11 cellular contexts compared by ENCODE assay signal in genomic region chr16:66936889-66937554, GRCh38. TPM values are rescaled to one million over a fixed set of nuclear protein-coding genes. Genes with fewer than 3 reads are reported as not detected.
DNase-seq lines count a peak whose midpoint lies in the region; ATAC-seq, FAIRE-seq and TF ChIP-seq lines count a peak whose summit lies in the region.
"Had no signal": no experiment of that assay in that cellular context is flagged by ENCODE, and none has a peak within 500 bp of the region (broad histone marks: within the 10 kb centered on the region; RNA-seq: fewer than 3 reads in every experiment).

No MANE protein-coding gene starts in this region.

- no peak overlapping the region for H3K56ac ChIP-seq in H9 (ENCODE audit: insufficient read length, low read depth, low read length)

- H3K14ac ChIP-seq in H9 (ENCODE audit: insufficient read depth, low read length), result no peak overlapping the region

- no peak overlapping the region for H4K91ac ChIP-seq in H9 (ENCODE audit: insufficient read length, low read depth, low read length)

- H3K79me1 ChIP-seq in H9 (ENCODE audit: insufficient read depth, low read depth, low read length, poor library complexity, severe bottlenecking), result no peaks in the 10 kb centered on the region

- WGBS in heart left ventricle, 4 donors, result 78 to 97% (median 95%) methylated on average over 4 of the region's 4 CpGs
- no CpG with 5 or more reads among the region's 4 CpGs for WGBS in H9 (ENCODE audit: extremely low coverage, insufficient read length, low lambda C conversion rate)

- intact Hi-C loops in heart left ventricle (cut with DNase I), result loop anchor here in 1 of 10 donors (5.0 kb wide), 1 partner anchor 40 kb away; no protein-coding TSS in a partner anchor
- intact Hi-C loops in left ventricle myocardium superior (cut with micrococcal nuclease), result no loop called here
- intact Hi-C loops in activated B cell treated with CpG ODN at 0.5 μM for 24 hours (cut with micrococcal nuclease), result no loop called here
- intact Hi-C loops in kidney (cut with DNase I), result no loop called here

- H2BK12ac ChIP-seq in H9 (ENCODE audit: insufficient read length, low read depth, low read length), result no peak overlapping the region

- H3K9me3 Mint-ChIP-seq in activated B cell treated with CpG ODN at 0.5 μM for 24 hours (no peaks in the 10 kb centered on the region), H9 (no peaks in the 10 kb centered on the region)
- H3K9me3 Mint-ChIP-seq in stimulated activated naive CD8-positive, alpha-beta T cell treated with anti-CD3 and anti-CD28 coated beads, Interleukin-15, amount 100 ng/mL, for 72 hours, result no peaks in the 10 kb centered on the region

- H3K18ac ChIP-seq in H9 (ENCODE audit: insufficient read length, low read depth, low read length), result no peak overlapping the region

- no peaks in the 10 kb centered on the region for H3K79me2 ChIP-seq in H9 (ENCODE audit: insufficient read depth, low read length)

- H2AK5ac ChIP-seq in H9 (ENCODE audit: insufficient read length, low read length), result no peak overlapping the region

- H3K36me3 ChIP-seq in heart left ventricle (peaks cover 0 to 55% (median 46%) of the 10 kb centered on the region in 9 donors), kidney (ENCODE audit: control insufficient read depth in 1 of 2, insufficient read depth in 2 of 2, low read length in 2 of 2) (peaks cover 27 to 44% of the 10 kb centered on the region in 2 donors)

- H4K5ac ChIP-seq in H9 (ENCODE audit: insufficient read length, low read depth, low read length), result no peak overlapping the region

- TF ChIP-seq POLR2A in heart left ventricle (IDR thresholded peaks at IDR 0.05), result no peak

- no peak overlapping the region for H2AFZ ChIP-seq in H9 (ENCODE audit: low read length)

- TF ChIP-seq CTCF in heart left ventricle (IDR thresholded peaks at IDR 0.05) (no peak), activated B cell treated with CpG ODN at 0.5 μM for 24 hours (IDR thresholded peaks at IDR 0.05) (no peak), kidney (IDR thresholded peaks at IDR 0.05; ENCODE audit: borderline replicate concordance, extremely low read depth, insufficient read depth) (no peak), H9 (conservative IDR thresholded peaks at IDR 0.05) (no peak)

- peak overlapping the region in 6 of 12 donors; percentile 83 to 100 (median 95) for H3K4me3 ChIP-seq in heart left ventricle
- peak overlapping the region in 1 of 2 donors; percentile 96 for H3K4me3 ChIP-seq in kidney (ENCODE audit: low read length in 2 of 2)

- peaks cover 16% of the 10 kb centered on the region for H3K23me2 ChIP-seq in H9 (ENCODE audit: insufficient read length, low read depth, low read length, poor library complexity, severe bottlenecking)

- no peak overlapping the region for H3K4ac ChIP-seq in H9 (ENCODE audit: low read depth, low read length)

- H2BK15ac ChIP-seq in H9 (ENCODE audit: low read depth, low read length), result no peak overlapping the region

- FAIRE-seq in kidney (lab: Jason Lieb, UNC), result no peak

- H3K27me3 ChIP-seq in heart left ventricle (no peaks in the 10 kb centered on the region), H9 (ENCODE audit: insufficient read depth, low read length) (no peaks in the 10 kb centered on the region)
- H3K27me3 ChIP-seq: tibial nerve had no signal

- ATAC-seq in heart left ventricle (no peak), left ventricle myocardium superior (no peak), activated B cell treated with CpG ODN at 0.5 μM for 24 hours (ENCODE audit: low read depth) (no peak)
- ATAC-seq in stimulated activated naive CD8-positive, alpha-beta T cell treated with anti-CD3 and anti-CD28 coated beads, Interleukin-15, amount 100 ng/mL, for 72 hours, result no peak

- peak overlapping the region; percentile 41 for H3K27ac Mint-ChIP-seq in activated B cell treated with CpG ODN at 0.5 μM for 24 hours
- peak overlapping the region in 1 of 2 donors; percentile 48 for H3K27ac Mint-ChIP-seq in stimulated activated naive CD8-positive, alpha-beta T cell treated with anti-CD3 and anti-CD28 coated beads, Interleukin-15, amount 100 ng/mL, for 72 hours
- no peak overlapping the region for H3K27ac Mint-ChIP-seq in H9

- no peak overlapping the region for H2BK5ac ChIP-seq in H9 (ENCODE audit: insufficient read length, low read length)

- H3K4me1 Mint-ChIP-seq in activated B cell treated with CpG ODN at 0.5 μM for 24 hours (peaks cover 53% of the 10 kb centered on the region), H9 (peaks cover 13 to 27% of the 10 kb centered on the region in 2 experiments)
- H3K4me1 Mint-ChIP-seq in stimulated activated naive CD8-positive, alpha-beta T cell treated with anti-CD3 and anti-CD28 coated beads, Interleukin-15, amount 100 ng/mL, for 72 hours, result peaks cover 69% of the 10 kb centered on the region

- H3K27ac ChIP-seq in heart left ventricle (peak overlapping the region in 10 of 12 donors; percentile 90 to 99 (median 96)), kidney (ENCODE audit: low read depth in 2 of 2, low read length in 2 of 2) (no peak overlapping the region), H9 (ENCODE audit: insufficient read length, low read depth, low read length) (no peak overlapping the region)

- no peak overlapping the region for H3T11ph ChIP-seq in H9 (ENCODE audit: low read length)

- H4K8ac ChIP-seq in H9 (replicated peaks; ENCODE audit: insufficient read length, low read depth, low read length), result no peak overlapping the region

- no peak overlapping the region for H3K4me2 ChIP-seq in H9 (ENCODE audit: insufficient read depth, insufficient read length, low read length)

- no peaks in the 10 kb centered on the region for H4K20me1 ChIP-seq in H9 (ENCODE audit: control insufficient read depth, insufficient read depth, insufficient read length)

- DNase-seq in heart left ventricle (peak in 1 of 5 donors; percentile 18), left ventricle myocardium superior (no peak), activated B cell treated with CpG ODN at 0.5 μM for 24 hours (no peak), kidney (peak; percentile 5), H9 (no peak), NAMALWA (ENCODE audit: low spot score) (no peak)
- DNase-seq in stimulated activated naive CD8-positive, alpha-beta T cell treated with anti-CD3 and anti-CD28 coated beads, Interleukin-15, amount 100 ng/mL, for 72 hours, result no peak
- DNase-seq in effector CD4-positive, alpha-beta T cell, result no peak
- DNase-seq: retina had no signal

- H3K9me3 ChIP-seq in heart left ventricle, result no peaks in the 10 kb centered on the region
- H3K9me3 ChIP-seq in kidney (ENCODE audit: control insufficient read depth in 1 of 2, low read length in 2 of 2), result no peaks in the 10 kb centered on the region
- no peaks in the 10 kb centered on the region for H3K9me3 ChIP-seq in H9 (ENCODE audit: control insufficient read depth, low read depth, low read length)
- H3K9me3 ChIP-seq: tibial nerve had no signal

- H3K27me3 Mint-ChIP-seq in activated B cell treated with CpG ODN at 0.5 μM for 24 hours (no peaks in the 10 kb centered on the region), H9 (ENCODE audit: low read depth) (no peaks in the 10 kb centered on the region)
- no peaks in the 10 kb centered on the region for H3K27me3 Mint-ChIP-seq in stimulated activated naive CD8-positive, alpha-beta T cell treated with anti-CD3 and anti-CD28 coated beads, Interleukin-15, amount 100 ng/mL, for 72 hours

- H3K36me3 Mint-ChIP-seq in activated B cell treated with CpG ODN at 0.5 μM for 24 hours (ENCODE audit: low read depth) (peaks cover 67% of the 10 kb centered on the region), H9 (ENCODE audit: insufficient read depth in 1 of 3, low read depth in 3 of 3) (peaks cover 9 to 37% (median 23%) of the 10 kb centered on the region in 3 experiments)

- H2BK120ac ChIP-seq in H9 (ENCODE audit: low read depth, low read length, poor library complexity, severe bottlenecking), result no peak overlapping the region

- H3K23ac ChIP-seq in H9 (ENCODE audit: insufficient read length, low read depth, low read length), result no peak overlapping the region

- H3K4me3 Mint-ChIP-seq in activated B cell treated with CpG ODN at 0.5 μM for 24 hours, result peak overlapping the region; percentile 64
- H3K4me3 Mint-ChIP-seq in stimulated activated naive CD8-positive, alpha-beta T cell treated with anti-CD3 and anti-CD28 coated beads, Interleukin-15, amount 100 ng/mL, for 72 hours, result peak overlapping the region; percentile 98 to 100
- peak overlapping the region in 1 of 2 experiments; percentile 58; a peak in 1 of 5 replicates for H3K4me3 Mint-ChIP-seq in H9

- H3K9ac ChIP-seq in kidney (ENCODE audit: low read length in 2 of 2) (no peak overlapping the region), H9 (ENCODE audit: extremely low read depth, insufficient read length, low read length) (no peak overlapping the region)

- POLR2A ChIA-PET in activated B cell treated with CpG ODN at 0.5 μM for 24 hours (lab: Charles Lee), result no interaction called here

- H2BK20ac ChIP-seq in H9 (ENCODE audit: low read depth, low read length, poor library complexity, severe bottlenecking), result no peak overlapping the region

- H3K4me1 ChIP-seq in heart left ventricle, result peaks cover 4 to 64% (median 37%) of the 10 kb centered on the region in 12 donors
- H3K4me1 ChIP-seq in kidney (ENCODE audit: control insufficient read depth in 1 of 2, insufficient read depth in 1 of 2, low read depth in 1 of 2, low read length in 2 of 2), result peaks cover 24 to 26% of the 10 kb centered on the region in 2 donors
- H3K4me1 ChIP-seq in H9 (ENCODE audit: insufficient read depth, low read length), result no peaks in the 10 kb centered on the region

- CTCF ChIA-PET in activated B cell treated with CpG ODN at 0.5 μM for 24 hours (lab: Charles Lee), result no interaction called here

RNA-seq across cellular contexts. Expression of gene CES2, which starts 1.7 kb away (rescaled TPM):
- total RNA-seq in heart left ventricle (100 to 1,000 TPM in 4 of 9 donors, 10 to 100 TPM in 5; 56.0 to 157 (median 78.8) TPM), left ventricle myocardium superior (103 TPM), activated B cell treated with CpG ODN at 0.5 μM for 24 hours (31.9 and 34.7 TPM in 2 replicates), kidney (72.1 TPM), H9 (2021) (25.8 and 28.2 TPM in 2 replicates)
- polyA plus RNA-seq in heart left ventricle (100 to 1,000 TPM in 1 of 2 donors, 10 to 100 TPM in 1; 40.9 to 125 TPM), kidney (ENCODE audit: insufficient read depth, low read depth, low replicate concordance) (76.9 TPM)

RNA-seq across cellular contexts. Expression of gene CIAO2B, which starts 2.8 kb away (rescaled TPM):
- total RNA-seq in heart left ventricle (100 to 1,000 TPM; 103 to 188 (median 110) TPM), left ventricle myocardium superior (114 TPM), activated B cell treated with CpG ODN at 0.5 μM for 24 hours (65.8 and 66.2 TPM in 2 replicates), kidney (71.2 TPM), H9 (2021) (83.0 and 85.7 TPM in 2 replicates)
- polyA plus RNA-seq in heart left ventricle (100 to 1,000 TPM; 265 to 669 TPM), kidney (ENCODE audit: insufficient read depth, low read depth, low replicate concordance) (284 TPM)

RNA-seq across cellular contexts. Expression of gene RRAD, which starts 11.7 kb away (rescaled TPM):
- 100 to 1,000 TPM in 7 of 9 donors, 10 to 100 TPM in 2; 57.5 to 298 (median 143) TPM for total RNA-seq in heart left ventricle
- polyA plus RNA-seq in heart left ventricle, result 100 to 1,000 TPM; 152 to 277 TPM
- total RNA-seq in left ventricle myocardium superior, result 86.7 TPM
- total RNA-seq in activated B cell treated with CpG ODN at 0.5 μM for 24 hours, result 0.15 TPM in 1 of 2 replicates, not detected in the other
- 90.9 TPM for total RNA-seq in kidney
- 14.3 TPM for polyA plus RNA-seq in kidney (ENCODE audit: insufficient read depth, low read depth, low replicate concordance)
- 0.44 and 0.72 TPM in 2 replicates for total RNA-seq in H9 (2021)
- total RNA-seq: HT1080 had no signal

RNA-seq across cellular contexts. Expression of gene CDH16, which starts 18.3 kb away (rescaled TPM):
- total RNA-seq in heart left ventricle, result under 1 TPM in 4 of 9 donors, not detected in 5; 0.13 to 0.44 (median 0.17) TPM
- 1 to 10 TPM in 1 of 2 donors, under 1 TPM in 1; 0.08 to 1.6 TPM for polyA plus RNA-seq in heart left ventricle
- not detected for total RNA-seq in left ventricle myocardium superior
- not detected in 2 replicates for total RNA-seq in activated B cell treated with CpG ODN at 0.5 μM for 24 hours
- 1,188 TPM for total RNA-seq in kidney
- 1,180 TPM for polyA plus RNA-seq in kidney (ENCODE audit: insufficient read depth, low read depth, low replicate concordance)
- not detected in 2 replicates for total RNA-seq in H9 (2021)
- total RNA-seq: HT1080 had no signal

RNA-seq across cellular contexts. Expression of gene CES3, which starts 24.0 kb away (rescaled TPM):
- total RNA-seq in heart left ventricle, result 1 to 10 TPM in 3 of 9 donors, under 1 TPM in 6; 0.51 to 1.7 (median 0.88) TPM
- polyA plus RNA-seq in heart left ventricle, result 1 to 10 TPM in 1 of 2 donors, under 1 TPM in 1; 0.08 to 1.1 TPM
- 1.6 TPM for total RNA-seq in left ventricle myocardium superior
- total RNA-seq in activated B cell treated with CpG ODN at 0.5 μM for 24 hours, result 0.29 and 0.61 TPM in 2 replicates
- 2.1 TPM for total RNA-seq in kidney
- polyA plus RNA-seq in kidney (ENCODE audit: insufficient read depth, low read depth, low replicate concordance), result 7.8 TPM
- 3.4 and 3.7 TPM in 2 replicates for total RNA-seq in H9 (2021)

Comparison
In these comparisons a context has a peak if more than half of its experiments do, and no peak if none do; other contexts are left out.
1. H3K27ac ChIP-seq: peak in heart left ventricle (10 of 12); none in kidney (0 of 2) and H9 (single experiment).
2. RNA of gene RRAD, which starts 11.7 kb away (total RNA-seq): 57.5 to 298 TPM in heart left ventricle, 90.9 TPM in kidney (single experiment) and 86.7 TPM in left ventricle myocardium superior (single experiment); 0.44 to 0.72 TPM in H9 and 0.15 TPM in activated B cell treated with CpG ODN at 0.5 μM for 24 hours; every median in the first group is over 10 times any median in the second.